Comparison of ENCODE assay signal across 1 cellular context in genomic region chr1:244971524-244972216, GRCh38.
TF ChIP-seq lines count a peak whose summit lies in the region.

No MANE protein-coding gene starts in this region.

TF ChIP-seq in K562, 482 proteins besides CTCF, POLR2A, EP300 and RAD21 (continued from another document):
- TF ChIP-seq CUX1 (CRISPR knock-in tag; IDR thresholded peaks at IDR 0.05) (peak; percentile 52; the same call in 1 of the 2 replicates), ETV1 (tag; conservative IDR thresholded peaks at IDR 0.05; ENCODE audit: low read depth) (no peak), ZNF507 (tag; conservative IDR thresholded peaks at IDR 0.05) (no peak), ZNF644 (tag; IDR thresholded peaks at IDR 0.05; ENCODE audit: low read depth) (peak; percentile 83; the same call in 1 of the 2 replicates), ELF1 (tag; IDR thresholded peaks at IDR 0.05) (0 out of 2 replicates have a peak, but pooled peaks have one; percentile 22), ZNF551 (CRISPR knock-in tag; IDR thresholded peaks at IDR 0.05) (peak; percentile 74; the same call in 1 of the 2 replicates), KHSRP (IDR thresholded peaks at IDR 0.05) (no peak; the same call in 1 of the 2 replicates), ZFP36 (IDR thresholded peaks at IDR 0.05; ENCODE audit: low read depth, low read length, partially characterized antibody) (no peak)
- TF ChIP-seq, protein P1, sequence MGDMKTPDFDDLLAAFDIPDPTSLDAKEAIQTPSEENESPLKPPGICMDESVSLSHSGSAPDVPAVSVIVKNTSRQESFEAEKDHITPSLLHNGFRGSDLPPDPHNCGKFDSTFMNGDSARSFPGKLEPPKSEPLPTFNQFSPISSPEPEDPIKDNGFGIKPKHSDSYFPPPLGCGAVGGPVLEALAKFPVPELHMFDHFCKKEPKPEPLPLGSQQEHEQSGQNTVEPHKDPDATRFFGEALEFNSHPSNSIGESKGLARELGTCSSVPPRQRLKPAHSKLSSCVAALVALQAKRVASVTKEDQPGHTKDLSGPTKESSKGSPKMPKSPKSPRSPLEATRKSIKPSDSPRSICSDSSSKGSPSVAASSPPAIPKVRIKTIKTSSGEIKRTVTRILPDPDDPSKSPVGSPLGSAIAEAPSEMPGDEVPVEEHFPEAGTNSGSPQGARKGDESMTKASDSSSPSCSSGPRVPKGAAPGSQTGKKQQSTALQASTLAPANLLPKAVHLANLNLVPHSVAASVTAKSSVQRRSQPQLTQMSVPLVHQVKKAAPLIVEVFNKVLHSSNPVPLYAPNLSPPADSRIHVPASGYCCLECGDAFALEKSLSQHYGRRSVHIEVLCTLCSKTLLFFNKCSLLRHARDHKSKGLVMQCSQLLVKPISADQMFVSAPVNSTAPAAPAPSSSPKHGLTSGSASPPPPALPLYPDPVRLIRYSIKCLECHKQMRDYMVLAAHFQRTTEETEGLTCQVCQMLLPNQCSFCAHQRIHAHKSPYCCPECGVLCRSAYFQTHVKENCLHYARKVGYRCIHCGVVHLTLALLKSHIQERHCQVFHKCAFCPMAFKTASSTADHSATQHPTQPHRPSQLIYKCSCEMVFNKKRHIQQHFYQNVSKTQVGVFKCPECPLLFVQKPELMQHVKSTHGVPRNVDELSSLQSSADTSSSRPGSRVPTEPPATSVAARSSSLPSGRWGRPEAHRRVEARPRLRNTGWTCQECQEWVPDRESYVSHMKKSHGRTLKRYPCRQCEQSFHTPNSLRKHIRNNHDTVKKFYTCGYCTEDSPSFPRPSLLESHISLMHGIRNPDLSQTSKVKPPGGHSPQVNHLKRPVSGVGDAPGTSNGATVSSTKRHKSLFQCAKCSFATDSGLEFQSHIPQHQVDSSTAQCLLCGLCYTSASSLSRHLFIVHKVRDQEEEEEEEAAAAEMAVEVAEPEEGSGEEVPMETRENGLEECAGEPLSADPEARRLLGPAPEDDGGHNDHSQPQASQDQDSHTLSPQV (IDR thresholded peaks at IDR 0.05) = 0 out of 2 replicates have a peak, but pooled peaks have one; percentile 7
